ENCODE assay signal across 8 cellular contexts in genomic region chr22:45284705-45285305, GRCh38. TPM values are rescaled to one million over a fixed set of nuclear protein-coding genes. Genes with fewer than 3 reads are reported as not detected.
DNase-seq lines count a peak whose midpoint lies in the region; ATAC-seq, FAIRE-seq and TF ChIP-seq lines count a peak whose summit lies in the region.

UPK3A (plus strand) TSS chr22:45284949; CDS start chr22:45285014, 65 bp downstream.

- no peak within 1 kb of the TSS for H3K27ac ChIP-seq in GM12878 (ENCODE audit: control insufficient read depth, insufficient read depth)

- H3K9me3 ChIP-seq in GM12878 (replicated peaks; ENCODE audit: control insufficient read depth, insufficient read depth, low read length) = no peaks in the 10 kb centered on the region

- peaks cover 17% of the 10 kb centered on the region for H3K27me3 ChIP-seq in H7 (ENCODE audit: control insufficient read depth, insufficient read depth, low read length)
- H3K27me3 ChIP-seq in GM12878 (replicated peaks in 1 of 2; ENCODE audit: control insufficient read depth in 2 of 2, insufficient read depth in 2 of 2, low read length in 1 of 2) = no peaks in the 10 kb centered on the region; a peak in 1 of 4 replicates
- H3K27me3 ChIP-seq in kidney epithelial cell (ENCODE audit: control insufficient read depth, insufficient read depth, low read length) = peaks cover 22% of the 10 kb centered on the region

- SMC1A ChIA-PET in GM12878 (lab: Charles Lee; ENCODE audit: uncharacterized antibody, unreplicated experiment) = no interaction called here

- TF ChIP-seq CTCF in GM12878 (IDR thresholded peaks at IDR 0.05 in 2 of 3, conservative IDR thresholded peaks at IDR 0.05 in 1 of 3; ENCODE audit: control insufficient read depth in 2 of 3, extremely low read depth in 1 of 3, insufficient read depth in 1 of 3, low read depth in 3 of 3, low read length in 3 of 3) = no peak
- no peak for TF ChIP-seq CTCF in kidney epithelial cell (IDR thresholded peaks at IDR 0.05; ENCODE audit: insufficient read depth, low read length, poor library complexity, severe bottlenecking)

- H3K4me2 ChIP-seq in GM12878 (ENCODE audit: control insufficient read depth, insufficient read depth) = peak within 1 kb of the TSS; percentile 94

- H3K4me1 ChIP-seq in GM12878 (ENCODE audit: control insufficient read depth, insufficient read depth, low read length) = peaks cover 14% of the 10 kb centered on the region

- TF ChIP-seq POLR2A in GM12878 (IDR thresholded peaks at IDR 0.05; ENCODE audit: low read depth, low read length) = no peak

- H4K20me1 ChIP-seq in GM12878 (ENCODE audit: control insufficient read depth, insufficient read depth) = no peaks in the 10 kb centered on the region

- peak; percentile 83 for ATAC-seq in GM12878
- ATAC-seq in HG03135 (IDR thresholded peaks at IDR 0.05; ENCODE audit: unreplicated experiment) = no peak
- ATAC-seq in GM21515 (IDR thresholded peaks at IDR 0.05; ENCODE audit: unreplicated experiment) = no peak

- in situ Hi-C loops in GM12878 (cut with MboI) = no loop called here

- BruUV-seq in GM12878 (replicated peaks; lab: Mats Ljungman, UMichigan) = no TSS peak

- intact Hi-C loops in GM12878 (cut with micrococcal nuclease; ENCODE audit: unreplicated experiment) = loop anchor here (5.0 kb wide), 1 partner anchor 32 kb away; no protein-coding TSS in a partner anchor

- DNase-seq in H7 (peak; percentile 98), T follicular helper cell (ENCODE audit: low read depth) (peak; percentile 56), GM12878 (ENCODE audit: low read depth, low spot score) (no peak), kidney epithelial cell (ENCODE audit: low read depth) (no peak), AG08395 (ENCODE audit: low spot score) (no peak)
- DNase-seq in stimulated activated CD4-positive, alpha-beta T cell treated with anti-CD3 and anti-CD28 coated beads, Interleukin-2, amount 100 ng/mL, for 24 hours = peak; percentile 60 to 73

- no peak within 1 kb of the TSS; the same call in 1 of the 2 replicates for H3K9ac ChIP-seq in GM12878 (ENCODE audit: control insufficient read depth, insufficient read depth, low read length)

- H3K79me2 ChIP-seq in GM12878 (ENCODE audit: control insufficient read depth, insufficient read depth, low read length) = no peaks in the 10 kb centered on the region

- no peaks in the 10 kb centered on the region for H3K36me3 ChIP-seq in H7 (replicated peaks; ENCODE audit: control insufficient read depth, insufficient read depth, low read length)
- H3K36me3 ChIP-seq in GM12878 (ENCODE audit: control insufficient read depth in 2 of 2, insufficient read depth in 2 of 2, low read length in 1 of 2) = no peaks in the 10 kb centered on the region
- H3K36me3 ChIP-seq in kidney epithelial cell (ENCODE audit: control insufficient read depth, insufficient read depth, low read length) = no peaks in the 10 kb centered on the region

- no peak for TF ChIP-seq EP300 in GM12878 (IDR thresholded peaks at IDR 0.05; ENCODE audit: borderline replicate concordance in 1 of 2, control insufficient read depth in 1 of 2, low read depth in 2 of 2, low read length in 2 of 2)

- POLR2A ChIA-PET in GM12878 (lab: Charles Lee) = no interaction called here

- RAD21 ChIA-PET in GM12878 (lab: Charles Lee; ENCODE audit: unreplicated experiment) = no interaction called here

- FAIRE-seq in GM12878 (lab: Jason Lieb, UNC) = no peak

- peak within 1 kb of the TSS; percentile 49 for H3K4me3 ChIP-seq in H7 (ENCODE audit: insufficient read depth, low read depth, low read length)
- H3K4me3 ChIP-seq in GM12878 = peak within 1 kb of the TSS; percentile 53
- peak within 1 kb of the TSS; percentile 1 for H3K4me3 ChIP-seq in kidney epithelial cell (ENCODE audit: low read depth, low read length)

- TF ChIP-seq RAD21 in GM12878 (IDR thresholded peaks at IDR 0.05; ENCODE audit: insufficient read depth, low read depth, low read length) = no peak

- peak within 1 kb of the TSS; percentile 58 for H2AFZ ChIP-seq in GM12878 (ENCODE audit: control insufficient read depth, low read depth, low read length)

- 8% methylated on average over 45 of the region's 47 CpGs for WGBS in GM12878 (ENCODE audit: insufficient coverage, insufficient replicate concordance, low lambda C conversion rate, missing lambda C conversion rate)

- CTCF ChIA-PET in GM12878 (lab: Yijun Ruan, JAX) = no interaction called here

TF ChIP-seq in GM12878, 131 proteins besides CTCF, POLR2A, EP300 and RAD21:
- TF ChIP-seq POLR2AphosphoS2 (IDR thresholded peaks at IDR 0.05; ENCODE audit: low read depth, low read length) = no peak
- TF ChIP-seq RBBP5 (conservative IDR thresholded peaks at IDR 0.05) = no peak
- TF ChIP-seq BHLHE40 (IDR thresholded peaks at IDR 0.05; ENCODE audit: borderline replicate concordance in 1 of 2, low read depth in 2 of 2, low read length in 1 of 2) = peak; percentile 35 to 86; a peak in 2 of 4 replicates
- TF ChIP-seq POU2F2 (IDR thresholded peaks at IDR 0.05; ENCODE audit: borderline replicate concordance, low read depth, low read length) = peak; percentile 84; the same call in 2 of the 3 replicates
- TF ChIP-seq ZBTB33 (IDR thresholded peaks at IDR 0.05) = no peak
- TF ChIP-seq IRF4 (IDR thresholded peaks at IDR 0.05; ENCODE audit: low read depth, low read length) = no peak
- no peak; the same call in 1 of the 2 replicates for TF ChIP-seq DPF2 (IDR thresholded peaks at IDR 0.05)

RNA-seq across cellular contexts. Expression of gene UPK3A, which starts in this region (rescaled TPM):
- total RNA-seq in H7 (2014; rRNA removed; shearing (Covaris generic)) = 0.41 TPM in 1 of 2 replicates, not detected in the other
- total RNA-seq in GM12878 (2013; cell fraction: nucleolus; rRNA removed) = not detected in 2 replicates
- total RNA-seq in GM12878 (2014; rRNA removed) (not detected in 2 replicates), GM12878 (2014; rRNA removed; fragmentation: Illumina TruSeq; extraction: Trizol) (not detected in 2 replicates), GM12878 (2021) (not detected in 2 replicates), kidney epithelial cell (not detected in 2 replicates)
- not detected for polyA plus RNA-seq in GM12878 (2011; ENCODE audit: low read depth)
- polyA plus RNA-seq in GM12878 (2011; rRNA removed) (not detected in 2 replicates), GM12878 (2014; fragmentation: Illumina TruSeq; extraction: Trizol) (not detected in 2 replicates), GM12878 (2014; fragmentation: Nextera tagmentation; extraction: Ambion mirVana) (not detected), GM12878 (2014; rRNA removed) (not detected in 2 replicates), GM12878 (2016; fragmentation: Nextera tagmentation; extraction: Ambion mirVana) (not detected)
- not detected in 2 replicates for polyA plus RNA-seq in GM12878 (2011; cell fraction: cytosol; rRNA removed)
- polyA plus RNA-seq in GM12878 (2011; cell fraction: nucleus; rRNA removed) = not detected in 2 replicates
- 0.18 TPM in 1 of 2 replicates, not detected in the other for polyA plus RNA-seq in GM12878 (2012)
- polyA minus RNA-seq in GM12878 (2011; rRNA and poly(A)+ RNA removed) = not detected in 2 replicates
- polyA minus RNA-seq in GM12878 (2011; cell fraction: cytosol; rRNA and poly(A)+ RNA removed) = not detected in 2 replicates
- polyA minus RNA-seq in GM12878 (2011; cell fraction: nucleus; rRNA and poly(A)+ RNA removed) = not detected in 2 replicates

Comparison
In these comparisons a context has a peak if more than half of its experiments do, and no peak if none do; other contexts are left out.
1. Peak in DNase-seq and H3K4me3 ChIP-seq in H7; RNA of the gene not detected or under 1 TPM.
2. Peak in ATAC-seq, H3K4me3 ChIP-seq and H3K4me2 ChIP-seq in GM12878; RNA of the gene not detected or under 1 TPM.
3. DNase-seq: peak in T follicular helper cell (single experiment) and stimulated activated CD4-positive, alpha-beta T cell treated with anti-CD3 and anti-CD28 coated beads, Interleukin-2, amount 100 ng/mL, for 24 hours (2 of 2); none in GM12878 (single experiment), kidney epithelial cell (single experiment) and AG08395 (single experiment).
4. H3K4me3 ChIP-seq: peak in every context shown above with its lines; median percentile 53 in GM12878; 49 in H7; 1 in kidney epithelial cell.